ENCODE assay signal across 8 cellular contexts in genomic region chr17:78839173-78839761, GRCh38. TPM values are rescaled to one million over a fixed set of nuclear protein-coding genes. Genes with fewer than 3 reads are reported as not detected.
A peak's percentile ranks its signal among the peaks of the same experiment; 100 is the strongest.
DNase-seq lines count a peak whose midpoint lies in the region; ATAC-seq and TF ChIP-seq lines count a peak whose summit lies in the region.

No MANE protein-coding gene starts in this region.

- CTCF ChIA-PET in activated B cell treated with CpG ODN at 0.5 μM for 24 hours (lab: Charles Lee) = no interaction called here

- H3K4me1 ChIP-seq in heart left ventricle = peaks cover 0 to 30% (median 19%) of the 10 kb centered on the region in 12 donors
- H3K4me1 ChIP-seq in hepatocyte (ENCODE audit: insufficient read depth) = peaks cover 13% of the 10 kb centered on the region
- peaks cover 20 to 54% (median 31%) of the 10 kb centered on the region in 6 donors for H3K4me1 ChIP-seq in spleen

- no peaks in the 10 kb centered on the region for H3K9me2 ChIP-seq in hepatocyte (replicated peaks; ENCODE audit: insufficient read depth)

- H3K9me3 ChIP-seq in heart left ventricle = no peaks in the 10 kb centered on the region
- H3K9me3 ChIP-seq in hepatocyte (ENCODE audit: low read depth) = no peaks in the 10 kb centered on the region
- H3K9me3 ChIP-seq in spleen = no peaks in the 10 kb centered on the region

- peak overlapping the region; percentile 93 for H3K4me3 Mint-ChIP-seq in activated B cell treated with CpG ODN at 0.5 μM for 24 hours

- POLR2A ChIA-PET in activated B cell treated with CpG ODN at 0.5 μM for 24 hours (lab: Charles Lee) = interaction anchor here (0.6 kb wide), 1 partner anchor 407 kb away, joined by 3 read pairs; no protein-coding TSS in a partner anchor

- H3K9me3 Mint-ChIP-seq in activated B cell treated with CpG ODN at 0.5 μM for 24 hours = no peaks in the 10 kb centered on the region

- H2AFZ ChIP-seq in hepatocyte = no peak overlapping the region

- peaks cover 46% of the 10 kb centered on the region for H3K36me3 Mint-ChIP-seq in activated B cell treated with CpG ODN at 0.5 μM for 24 hours (ENCODE audit: low read depth)

- TF ChIP-seq POLR2A in heart left ventricle (IDR thresholded peaks at IDR 0.05) (no peak), spleen (IDR thresholded peaks at IDR 0.05) (no peak)

- peak overlapping the region; percentile 89 for H3K27ac Mint-ChIP-seq in activated B cell treated with CpG ODN at 0.5 μM for 24 hours

- no peaks in the 10 kb centered on the region for H3K27me3 Mint-ChIP-seq in activated B cell treated with CpG ODN at 0.5 μM for 24 hours

- peak overlapping the region; percentile 86 for H3K4me2 ChIP-seq in hepatocyte

- peaks cover 49% of the 10 kb centered on the region for H3K79me2 ChIP-seq in hepatocyte

- ATAC-seq in heart left ventricle (no peak), Right ventricle myocardium inferior (no peak), activated B cell treated with CpG ODN at 0.5 μM for 24 hours (ENCODE audit: low read depth) (no peak), HG02852 (IDR thresholded peaks at IDR 0.05; ENCODE audit: unreplicated experiment) (no peak)

- H4K20me1 ChIP-seq in hepatocyte (ENCODE audit: insufficient read depth, poor library complexity, severe bottlenecking) = peaks cover 12% of the 10 kb centered on the region

- H3K4me3 ChIP-seq in heart left ventricle = peak overlapping the region; percentile 71 to 99 (median 90)
- H3K4me3 ChIP-seq in hepatocyte = peak overlapping the region; percentile 82
- peak overlapping the region; percentile 68 to 98 (median 88) for H3K4me3 ChIP-seq in spleen

- TF ChIP-seq CTCF in heart left ventricle (IDR thresholded peaks at IDR 0.05) = no peak
- TF ChIP-seq CTCF in activated B cell treated with CpG ODN at 0.5 μM for 24 hours (IDR thresholded peaks at IDR 0.05) = no peak
- TF ChIP-seq CTCF in hepatocyte (IDR thresholded peaks at IDR 0.05; ENCODE audit: poor library complexity) = no peak
- no peak for TF ChIP-seq CTCF in spleen (IDR thresholded peaks at IDR 0.05 in 8 of 11, conservative IDR thresholded peaks at IDR 0.05 in 3 of 11)

- intact Hi-C loops in heart left ventricle (cut with DNase I) (no loop called here), Right ventricle myocardium inferior (cut with DNase I) (loop anchor here (5.0 kb wide), 1 partner anchor 122 kb away; no protein-coding TSS in a partner anchor), activated B cell treated with CpG ODN at 0.5 μM for 24 hours (cut with micrococcal nuclease) (no loop called here), spleen (cut with DNase I; ENCODE audit: low total_unique reads) (no loop called here)

- H3K27ac ChIP-seq in heart left ventricle (peak overlapping the region in 9 of 12 donors; percentile 94 to 100 (median 98)), hepatocyte (peak overlapping the region; percentile 99), spleen (peak overlapping the region; percentile 93 to 100 (median 98))

- DNase-seq in heart left ventricle (no peak), Right ventricle myocardium inferior (ENCODE audit: missing footprints) (no peak), activated B cell treated with CpG ODN at 0.5 μM for 24 hours (no peak), hepatocyte (ENCODE audit: low spot score) (no peak), spleen (no peak), OCI-M2 (lab: John Stamatoyannopoulos, UW; ENCODE audit: unreplicated experiment) (no peak), HuH-7 (ENCODE audit: low spot score) (no peak)

- H3K36me3 ChIP-seq in heart left ventricle (peaks cover 5 to 42% (median 38%) of the 10 kb centered on the region in 9 donors), hepatocyte (replicated peaks; ENCODE audit: insufficient read depth, low read depth) (peaks cover 3% of the 10 kb centered on the region), spleen (peaks cover 5 to 44% (median 35%) of the 10 kb centered on the region in 6 donors)

- peaks cover 39% of the 10 kb centered on the region for H3K4me1 Mint-ChIP-seq in activated B cell treated with CpG ODN at 0.5 μM for 24 hours

- WGBS in heart left ventricle, 4 donors = 32 to 34% (median 33%) methylated on average over 13 of the region's 13 CpGs
- 24% methylated on average over 13 of the region's 13 CpGs for WGBS in hepatocyte (ENCODE audit: low lambda C conversion rate, missing lambda C conversion rate)
- WGBS in spleen, 5 donors = 26 to 41% (median 30%) methylated on average over 13 of the region's 13 CpGs

- H3K27me3 ChIP-seq in heart left ventricle (no peaks in the 10 kb centered on the region), hepatocyte (no peaks in the 10 kb centered on the region), spleen (replicated peaks in 1 of 7) (no peaks in the 10 kb centered on the region)

RNA-seq across cellular contexts. Expression of gene USP36, which starts 1.3 kb away (rescaled TPM):
- total RNA-seq in heart left ventricle = 10 to 100 TPM; 14.0 to 40.9 (median 21.0) TPM
- polyA plus RNA-seq in heart left ventricle = 10 to 100 TPM; 11.7 to 18.3 TPM
- total RNA-seq in Right ventricle myocardium inferior = 18.4 TPM
- total RNA-seq in activated B cell treated with CpG ODN at 0.5 μM for 24 hours = 93.8 and 107 TPM in 2 replicates
- 17.7 and 20.9 TPM in 2 replicates for total RNA-seq in hepatocyte
- 26.2 and 31.6 TPM in 2 replicates for polyA plus RNA-seq in hepatocyte
- 10 to 100 TPM; 38.0 to 95.0 (median 60.1) TPM for total RNA-seq in spleen
- 10 to 100 TPM; 13.4 to 26.1 (median 25.0) TPM for polyA plus RNA-seq in spleen

RNA-seq across cellular contexts. Expression of gene CYTH1, which starts 57.2 kb away (rescaled TPM):
- total RNA-seq in heart left ventricle = 10 to 100 TPM; 27.2 to 59.1 (median 31.2) TPM
- polyA plus RNA-seq in heart left ventricle = 10 to 100 TPM; 20.0 to 28.1 TPM
- 34.0 TPM for total RNA-seq in Right ventricle myocardium inferior
- 368 and 391 TPM in 2 replicates for total RNA-seq in activated B cell treated with CpG ODN at 0.5 μM for 24 hours
- 37.5 and 44.4 TPM in 2 replicates for total RNA-seq in hepatocyte
- polyA plus RNA-seq in hepatocyte = 38.5 and 47.6 TPM in 2 replicates
- 100 to 1,000 TPM; 119 to 169 (median 138) TPM for total RNA-seq in spleen
- polyA plus RNA-seq in spleen = 100 to 1,000 TPM in 1 of 3 donors, 10 to 100 TPM in 2; 66.9 to 102 (median 79.4) TPM
